ENCODE assay signal across 21 cellular contexts in genomic region chr12:3976351-3976938, GRCh38.
DNase-seq lines count a peak whose midpoint lies in the region; ATAC-seq and TF ChIP-seq lines count a peak whose summit lies in the region.
"Had no signal": no experiment of that assay in that cellular context is flagged by ENCODE, and none has a peak within 500 bp of the region (broad histone marks: within the 10 kb centered on the region; RNA-seq: fewer than 3 reads in every experiment).

No MANE protein-coding gene starts in this region.

- CTCF ChIA-PET in CD8-positive, alpha-beta T cell (lab: Charles Lee) = interaction anchor here (0.7 to 6.6 kb wide), 7 partner anchors 12 to 300 kb away, joined by 3 to 57 read pairs (median 8); no protein-coding TSS in a partner anchor

- peak overlapping the region; percentile 5 for H2AFZ ChIP-seq in smooth muscle cell (ENCODE audit: low read depth)

- no peaks in the 10 kb centered on the region for H3K79me2 ChIP-seq in smooth muscle cell (ENCODE audit: low read depth)

- H3K9me3 ChIP-seq in CD8-positive, alpha-beta T cell (ENCODE audit: low read length) = no peaks in the 10 kb centered on the region
- H3K9me3 ChIP-seq in smooth muscle cell (replicated peaks; ENCODE audit: low read depth) (no peaks in the 10 kb centered on the region), prostate gland (no peaks in the 10 kb centered on the region)
- H3K9me3 ChIP-seq: adrenal gland, Caco-2, esophagus squamous epithelium, gastroesophageal sphincter, tibial artery had no signal

- ATAC-seq in CD8-positive, alpha-beta T cell = peak; percentile 30
- ATAC-seq in activated T-helper 17 cell treated with anti-CD3 and anti-CD28 coated beads, Interleukin-2, amount 50 U/mL, for 72 hours (replicated peaks) = peak; percentile 68
- ATAC-seq in HG02763 (IDR thresholded peaks at IDR 0.05; ENCODE audit: unreplicated experiment) = no peak
- ATAC-seq: gastroesophageal sphincter, K562 had no signal

- peaks cover 66% of the 10 kb centered on the region for H3K4me1 ChIP-seq in CD8-positive, alpha-beta T cell (ENCODE audit: insufficient read depth, low read length)
- H3K4me1 ChIP-seq in smooth muscle cell (ENCODE audit: low read depth) = no peaks in the 10 kb centered on the region
- no peaks in the 10 kb centered on the region for H3K4me1 ChIP-seq in prostate gland (replicated peaks)
- H3K4me1 ChIP-seq: adrenal gland, gastroesophageal sphincter, tibial artery had no signal

- H3K27ac ChIP-seq in CD8-positive, alpha-beta T cell (ENCODE audit: low read depth, low read length) = no peak overlapping the region
- H3K27ac ChIP-seq in smooth muscle cell (ENCODE audit: low read depth) (no peak overlapping the region), prostate gland (no peak overlapping the region), brain microvascular endothelial cell (no peak overlapping the region)
- H3K27ac ChIP-seq: adrenal gland, esophagus squamous epithelium, gastroesophageal sphincter, tibial artery had no signal

- peak; percentile 51 for DNase-seq in activated CD4-positive, alpha-beta T cell treated with anti-CD3 and anti-CD28 coated beads for 48 hours
- no peak for DNase-seq in activated CD4-positive, alpha-beta T cell treated with anti-CD3 and anti-CD28 coated beads for 4 hours
- DNase-seq in CD8-positive, alpha-beta T cell = peak in 1 of 7 experiments; percentile 26
- DNase-seq in smooth muscle cell (lab: John Stamatoyannopoulos, UW; ENCODE audit: unreplicated experiment) (no peak), prostate gland (ENCODE audit: low spot score) (no peak), brain microvascular endothelial cell (no peak)
- DNase-seq: Caco-2; endodermal cell; esophagus squamous epithelium; hypothalamus; MM.1S; NCI-H146; NCI-H524 treated with DMSO at 0.1 percent for 48 hours; posterior cingulate gyrus; stimulated activated naive CD4-positive, alpha-beta T cell; tibial artery had no signal

- H3K27me3 Mint-ChIP-seq in CD8-positive, alpha-beta T cell (ENCODE audit: low read depth) = no peaks in the 10 kb centered on the region
- no peaks in the 10 kb centered on the region for H3K27me3 Mint-ChIP-seq in activated T-helper 17 cell treated with anti-CD3 and anti-CD28 coated beads, Interleukin-2, amount 50 U/mL, for 72 hours

- H4K20me1 ChIP-seq in smooth muscle cell (ENCODE audit: low read depth) = no peaks in the 10 kb centered on the region

- no peaks in the 10 kb centered on the region for H3K9me3 Mint-ChIP-seq in CD8-positive, alpha-beta T cell
- H3K9me3 Mint-ChIP-seq in activated T-helper 17 cell treated with anti-CD3 and anti-CD28 coated beads, Interleukin-2, amount 50 U/mL, for 72 hours = no peaks in the 10 kb centered on the region

- no peak for TF ChIP-seq POLR2A in prostate gland (IDR thresholded peaks at IDR 0.05)

- no peak overlapping the region for H3K4me3 Mint-ChIP-seq in CD8-positive, alpha-beta T cell
- peak overlapping the region; percentile 12 for H3K4me3 Mint-ChIP-seq in activated T-helper 17 cell treated with anti-CD3 and anti-CD28 coated beads, Interleukin-2, amount 50 U/mL, for 72 hours
- H3K4me3 Mint-ChIP-seq: endodermal cell had no signal

- H3K36me3 Mint-ChIP-seq in CD8-positive, alpha-beta T cell = no peaks in the 10 kb centered on the region
- H3K36me3 Mint-ChIP-seq in activated T-helper 17 cell treated with anti-CD3 and anti-CD28 coated beads, Interleukin-2, amount 50 U/mL, for 72 hours (ENCODE audit: low read depth) = no peaks in the 10 kb centered on the region

- POLR2A ChIA-PET in CD8-positive, alpha-beta T cell (lab: Charles Lee) = interaction anchor here (1.3 to 5.3 kb wide), 4 partner anchors 12 to 300 kb away, joined by 3 to 33 read pairs (median 9); no protein-coding TSS in a partner anchor

- no peak overlapping the region for H3K4me2 ChIP-seq in smooth muscle cell

- no peak for TF ChIP-seq CTCF in CD8-positive, alpha-beta T cell (IDR thresholded peaks at IDR 0.05)
- TF ChIP-seq CTCF in smooth muscle cell (IDR thresholded peaks at IDR 0.05; ENCODE audit: borderline replicate concordance, insufficient read depth, poor library complexity, severe bottlenecking) = no peak
- no peak for TF ChIP-seq CTCF in prostate gland (IDR thresholded peaks at IDR 0.05)
- no peak for TF ChIP-seq CTCF in brain microvascular endothelial cell (IDR thresholded peaks at IDR 0.05; ENCODE audit: low read depth, low read length, missing control alignments)

- 81% methylated on average over 5 of the region's 5 CpGs for WGBS in smooth muscle cell (ENCODE audit: low lambda C conversion rate)
- WGBS in prostate gland = 75% methylated on average over 5 of the region's 5 CpGs

- no peaks in the 10 kb centered on the region for H3K36me3 ChIP-seq in CD8-positive, alpha-beta T cell (ENCODE audit: insufficient read depth, low read length)
- H3K36me3 ChIP-seq in smooth muscle cell (ENCODE audit: low read depth) (no peaks in the 10 kb centered on the region), prostate gland (no peaks in the 10 kb centered on the region), brain microvascular endothelial cell (replicated peaks) (no peaks in the 10 kb centered on the region)
- H3K36me3 ChIP-seq: adrenal gland, esophagus squamous epithelium, gastroesophageal sphincter, tibial artery had no signal

- H3K9ac ChIP-seq in smooth muscle cell (ENCODE audit: low read depth) = no peak overlapping the region

- intact Hi-C loops in CD8-positive, alpha-beta T cell (cut with DNase I, micrococcal nuclease) = loop anchor here in 1 of 2 experiments (1.0 to 5.0 kb wide), 2 partner anchors 14 to 56 kb away; no protein-coding TSS in a partner anchor
- intact Hi-C loops in prostate gland (cut with DNase I) = no loop called here

- H3K27ac Mint-ChIP-seq in CD8-positive, alpha-beta T cell = peak overlapping the region; percentile 80
- H3K27ac Mint-ChIP-seq in activated T-helper 17 cell treated with anti-CD3 and anti-CD28 coated beads, Interleukin-2, amount 50 U/mL, for 72 hours = peak overlapping the region; percentile 12
- H3K27ac Mint-ChIP-seq: endodermal cell had no signal

- H3K4me1 Mint-ChIP-seq in CD8-positive, alpha-beta T cell (ENCODE audit: low read depth) = peaks cover 72% of the 10 kb centered on the region
- H3K4me1 Mint-ChIP-seq in activated T-helper 17 cell treated with anti-CD3 and anti-CD28 coated beads, Interleukin-2, amount 50 U/mL, for 72 hours = peaks cover 41% of the 10 kb centered on the region

- in situ Hi-C loops in brain microvascular endothelial cell (cut with HindIII; ENCODE audit: low pct_ligation_motif_present, low sequenced_read_pairs) = no loop called here

- H3F3A ChIP-seq in smooth muscle cell (ENCODE audit: low read depth) = no peaks in the 10 kb centered on the region

- no peak overlapping the region for H3K4me3 ChIP-seq in CD8-positive, alpha-beta T cell (ENCODE audit: low read depth, low read length)
- H3K4me3 ChIP-seq in smooth muscle cell (no peak overlapping the region), prostate gland (no peak overlapping the region), brain microvascular endothelial cell (ENCODE audit: low read depth, low read length) (no peak overlapping the region)
- H3K4me3 ChIP-seq: adrenal gland, esophagus squamous epithelium, gastroesophageal sphincter, K562, tibial artery had no signal

- H3K27me3 ChIP-seq in CD8-positive, alpha-beta T cell (ENCODE audit: insufficient read depth, low read length) = no peaks in the 10 kb centered on the region
- H3K27me3 ChIP-seq in smooth muscle cell (ENCODE audit: low read depth) (no peaks in the 10 kb centered on the region), prostate gland (replicated peaks; ENCODE audit: insufficient read depth) (no peaks in the 10 kb centered on the region), brain microvascular endothelial cell (replicated peaks) (no peaks in the 10 kb centered on the region)
- H3K27me3 ChIP-seq: adrenal gland, tibial artery had no signal
